ENCODE assay signal across 9 cellular contexts in the genomic region with DNA sequence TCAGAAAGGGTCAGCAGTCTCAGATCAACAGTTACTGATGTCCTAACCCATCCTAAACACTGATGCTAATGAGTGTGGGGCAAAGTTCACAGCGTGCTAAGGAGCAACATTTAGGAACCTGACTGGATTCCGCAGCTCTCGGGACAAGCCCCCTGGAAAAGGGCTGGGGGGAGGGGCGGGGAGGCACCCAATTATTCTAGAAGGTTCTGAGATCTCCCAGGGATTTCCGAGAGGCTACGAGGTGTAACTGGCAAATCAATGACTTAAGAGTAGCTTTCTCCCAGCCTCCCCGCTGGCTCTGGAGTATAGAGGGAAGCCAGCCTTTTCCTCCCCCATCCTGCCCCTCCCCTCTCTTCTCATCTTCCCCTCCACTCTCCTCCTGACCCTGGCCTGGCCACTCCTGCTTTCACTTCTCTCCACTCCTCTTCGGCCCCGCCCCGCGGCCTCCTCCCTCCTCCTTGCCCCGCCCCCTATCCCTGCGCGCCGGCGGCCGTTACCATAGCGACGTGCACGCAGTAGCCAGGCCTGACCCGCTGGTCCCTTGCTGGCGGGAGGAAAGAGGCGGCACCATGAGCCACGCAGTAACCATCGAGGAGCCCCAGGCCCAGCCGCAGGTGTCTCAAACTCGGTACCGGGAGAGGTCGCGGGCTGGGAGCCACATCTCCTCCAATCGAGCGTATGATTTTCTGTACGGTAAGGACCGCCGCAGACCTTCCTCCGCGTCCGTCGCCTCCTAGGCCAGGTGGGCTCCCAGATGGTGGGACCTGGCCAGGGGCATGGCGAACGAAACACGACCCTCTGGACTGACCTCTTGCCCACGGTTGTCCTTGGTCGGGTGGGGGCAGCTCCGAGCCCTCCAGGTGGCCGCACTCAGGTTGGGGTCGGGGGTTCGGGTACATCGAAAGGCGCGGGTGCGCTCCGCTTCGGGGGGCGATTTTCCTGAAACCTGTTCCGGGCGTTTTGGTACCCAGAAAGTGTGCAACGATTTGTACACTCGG. TPM values are rescaled to one million over a fixed set of nuclear protein-coding genes. Genes with fewer than 3 reads are reported as not detected.
DNase-seq lines count a peak whose midpoint lies in the region; ATAC-seq, FAIRE-seq and TF ChIP-seq lines count a peak whose summit lies in the region.
"Had no signal": no experiment of that assay in that cellular context is flagged by ENCODE, and none has a peak within 500 bp of the region (broad histone marks: within the 10 kb centered on the region; RNA-seq: fewer than 3 reads in every experiment).

A gene (plus strand): TSS at position 493 of the 998 bp plus-strand sequence. CDS start 77 bp downstream, at position 570.

- H3K9me3 Mint-ChIP-seq in astrocyte (ENCODE audit: unreplicated experiment) = no peaks in the 10 kb centered on the region

- FAIRE-seq in astrocyte (lab: Jason Lieb, UNC) = no peak
- FAIRE-seq: TTC549 had no signal

- peak; percentile 93 for DNase-seq in DMS153 (lab: John Stamatoyannopoulos, UW)
- DNase-seq in LHCN-M2 (ENCODE audit: low read depth) = peak; percentile 88
- peak; percentile 60 to 78 (median 74) for DNase-seq in T-helper 2 cell
- peak; percentile 82 for DNase-seq in astrocyte (ENCODE audit: low read depth)
- DNase-seq in hepatic stellate cell (ENCODE audit: low spot score) = peak; percentile 88
- peak; percentile 64 for DNase-seq in pulmonary artery endothelial cell (ENCODE audit: low read depth, low spot score)
- peak; percentile 97 for DNase-seq in ureter (ENCODE audit: low spot score)

- H4K20me1 ChIP-seq in astrocyte (ENCODE audit: insufficient read depth, low read length) = no peaks in the 10 kb centered on the region

- no peaks in the 10 kb centered on the region for H3K36me3 Mint-ChIP-seq in astrocyte (ENCODE audit: low read depth, unreplicated experiment)

- peaks cover 14% of the 10 kb centered on the region for H3K27me3 Mint-ChIP-seq in astrocyte (ENCODE audit: low read depth, unreplicated experiment)

- no peaks in the 10 kb centered on the region for H3K4me1 Mint-ChIP-seq in astrocyte (ENCODE audit: low read depth, unreplicated experiment)

- H3K4me2 ChIP-seq in astrocyte (ENCODE audit: low read length) = peak within 1 kb of the TSS; percentile 93

- peak within 1 kb of the TSS; percentile 76 for H3K4me3 Mint-ChIP-seq in astrocyte (ENCODE audit: unreplicated experiment)

- peak within 1 kb of the TSS; percentile 65 for H3K9ac ChIP-seq in astrocyte (ENCODE audit: low read length)

- no peaks in the 10 kb centered on the region for H3K79me2 ChIP-seq in astrocyte (ENCODE audit: insufficient read depth, low read length)

- H3K4me3 ChIP-seq in astrocyte (ENCODE audit: insufficient read depth, low read depth, low read length) = peak within 1 kb of the TSS; percentile 58

- peak within 1 kb of the TSS; percentile 85 for H2AFZ ChIP-seq in astrocyte (ENCODE audit: low read depth, low read length)

- H3K27ac ChIP-seq in astrocyte (ENCODE audit: low read depth, low read length) = no peak within 1 kb of the TSS

- no peaks in the 10 kb centered on the region for H3K9me3 ChIP-seq in astrocyte (ENCODE audit: insufficient read depth, low read depth, low read length)

- no peak within 1 kb of the TSS for H3K27ac Mint-ChIP-seq in astrocyte (ENCODE audit: unreplicated experiment)

- H3K36me3 ChIP-seq in astrocyte (ENCODE audit: insufficient read depth, low read length) = no peaks in the 10 kb centered on the region

- peak; percentile 83 for ATAC-seq in GM21619 (IDR thresholded peaks at IDR 0.05; ENCODE audit: unreplicated experiment)

- TF ChIP-seq CTCF in astrocyte (IDR thresholded peaks at IDR 0.05; ENCODE audit: insufficient read depth, low read depth, low read length) = no peak

- H3K4me1 ChIP-seq in astrocyte (ENCODE audit: insufficient read depth, low read length) = peaks cover 8% of the 10 kb centered on the region

- peaks cover 3% of the 10 kb centered on the region for H3K27me3 ChIP-seq in astrocyte (ENCODE audit: insufficient read depth, low read length)

RNA-seq across cellular contexts. Expression of the gene that starts here (rescaled TPM):
- 0.19 and 1.3 TPM in 2 replicates for total RNA-seq in LHCN-M2 (2014; rRNA removed)
- polyA plus RNA-seq in LHCN-M2 (2012) = 0.27 TPM
- total RNA-seq in astrocyte = 0.16 TPM in 1 of 2 replicates, not detected in the other
- total RNA-seq in pulmonary artery endothelial cell = 0.14 and 0.92 TPM in 2 replicates
- total RNA-seq in ureter = 5.8 TPM

Comparison
In these comparisons a context has a peak if more than half of its experiments do, and no peak if none do; other contexts are left out.
1. Peak in DNase-seq, H3K4me3 ChIP-seq, H3K9ac ChIP-seq and H3K4me2 ChIP-seq in astrocyte; RNA of the gene not detected or under 1 TPM.
2. Peak in DNase-seq in pulmonary artery endothelial cell; RNA of the gene not detected or under 1 TPM.